In genomic region chr12:66352899-66353298, GRCh38 we compare ENCODE assay signal across 23 cellular contexts.
"Had no signal": no experiment of that assay in that cellular context is flagged by ENCODE, and none has a peak within 500 bp of the region (broad histone marks: within the 10 kb centered on the region; RNA-seq: fewer than 3 reads in every experiment).

No MANE protein-coding gene starts in this region.

- H3K9ac ChIP-seq: parathyroid adenoma had no signal

- H3K27me3 Mint-ChIP-seq: natural killer cell treated with Interleukin-12 subunit alpha and Interleukin-12 subunit beta and Interleukin-15 and Interleukin-18, amount 100 ng/mL, for 72 hours; progenitor cell of endocrine pancreas; stimulated activated naive B cell treated with anti-CD40 and anti-IgM and Interleukin-4, amounts not matched to agents 10 μg/mL and 1 μg/mL and 100 μg/mL, for 72 hours; stimulated activated naive CD8-positive, alpha-beta T cell treated with anti-CD3 and anti-CD28 coated beads, Interleukin-15, Interleukin-2, amounts not matched to agents 100 ng/mL and 50 ng/mL, for 24 hours had no signal

- H3K27me3 ChIP-seq: ovary, right lobe of liver, sigmoid colon, stomach, thyroid gland, tibial nerve, upper lobe of left lung, vagina had no signal

- H3K4me3 Mint-ChIP-seq: natural killer cell treated with Interleukin-12 subunit alpha and Interleukin-12 subunit beta and Interleukin-15 and Interleukin-18, amount 100 ng/mL, for 72 hours; nephron progenitor cell; neural crest cell; stimulated activated effector memory CD8-positive, alpha-beta T cell treated with anti-CD3 and anti-CD28 coated beads, Interleukin-12 subunit alpha, Interleukin-12 subunit beta, amount 100 ng/mL, for 72 hours; stimulated activated naive B cell treated with anti-CD40 and anti-IgM and Interleukin-4, amounts not matched to agents 10 μg/mL and 1 μg/mL and 100 μg/mL, for 72 hours; stimulated activated naive CD8-positive, alpha-beta T cell treated with anti-CD3 and anti-CD28 coated beads, Interleukin-15, Interleukin-2, amounts not matched to agents 100 ng/mL and 50 ng/mL, for 24 hours had no signal

- H3K79me2 ChIP-seq: parathyroid adenoma had no signal

- ATAC-seq: natural killer cell treated with Interleukin-12 subunit alpha and Interleukin-12 subunit beta and Interleukin-15 and Interleukin-18, amount 100 ng/mL, for 72 hours; psoas muscle; stimulated activated effector memory CD8-positive, alpha-beta T cell treated with anti-CD3 and anti-CD28 coated beads, Interleukin-12 subunit alpha, Interleukin-12 subunit beta, amount 100 ng/mL, for 72 hours had no signal

- H3K27ac ChIP-seq: ovary, parathyroid adenoma, psoas muscle, right lobe of liver, sigmoid colon, stomach, thoracic aorta, thyroid gland, tibial nerve, upper lobe of left lung, vagina had no signal

- H3K27ac Mint-ChIP-seq: natural killer cell treated with Interleukin-12 subunit alpha and Interleukin-12 subunit beta and Interleukin-15 and Interleukin-18, amount 100 ng/mL, for 72 hours; nephron progenitor cell; progenitor cell of endocrine pancreas; stimulated activated effector memory CD8-positive, alpha-beta T cell treated with anti-CD3 and anti-CD28 coated beads, Interleukin-12 subunit alpha, Interleukin-12 subunit beta, amount 100 ng/mL, for 72 hours; stimulated activated naive B cell treated with anti-CD40 and anti-IgM and Interleukin-4, amounts not matched to agents 10 μg/mL and 1 μg/mL and 100 μg/mL, for 72 hours; stimulated activated naive CD8-positive, alpha-beta T cell treated with anti-CD3 and anti-CD28 coated beads, Interleukin-15, Interleukin-2, amounts not matched to agents 100 ng/mL and 50 ng/mL, for 24 hours had no signal

- H3K4me1 Mint-ChIP-seq: nephron progenitor cell; neural crest cell; stimulated activated effector memory CD8-positive, alpha-beta T cell treated with anti-CD3 and anti-CD28 coated beads, Interleukin-12 subunit alpha, Interleukin-12 subunit beta, amount 100 ng/mL, for 72 hours had no signal

- H3K36me3 ChIP-seq: ovary, right lobe of liver, thoracic aorta, thyroid gland, upper lobe of left lung, vagina had no signal

- H3K9me3 ChIP-seq: ovary, psoas muscle, right lobe of liver, sigmoid colon, stomach, thoracic aorta, thyroid gland, tibial nerve, upper lobe of left lung, vagina had no signal

- H2AFZ ChIP-seq: parathyroid adenoma had no signal

- H3K4me1 ChIP-seq: parathyroid adenoma, psoas muscle, right lobe of liver, sigmoid colon, stomach, thyroid gland, tibial nerve, upper lobe of left lung, vagina had no signal

- H3K4me3 ChIP-seq: ovary, psoas muscle, right lobe of liver, sigmoid colon, stomach, thoracic aorta, thyroid gland, tibial nerve, upper lobe of left lung, vagina had no signal

- DNase-seq: occipital lobe; ovary; psoas muscle; right lobe of liver; sigmoid colon; stimulated activated CD4-positive, alpha-beta T cell treated with anti-CD3 and anti-CD28 coated beads, Interleukin-15, amount 100 ng/mL, for 24 hours; stimulated activated CD4-positive, alpha-beta T cell treated with anti-CD3 and anti-CD28 coated beads, Interleukin-2, amount 100 ng/mL, for 48 hours; stimulated activated CD4-positive, alpha-beta T cell treated with anti-CD3 and anti-CD28 coated beads, Interleukin-4, amount 100 ng/mL, for 24 hours; stimulated activated naive CD4-positive, alpha-beta T cell treated with Interleukin-2 at 50 U/mL for 16 hours; stomach had no signal

- H3K9me3 Mint-ChIP-seq: natural killer cell treated with Interleukin-12 subunit alpha and Interleukin-12 subunit beta and Interleukin-15 and Interleukin-18, amount 100 ng/mL, for 72 hours; nephron progenitor cell; neural crest cell; stimulated activated effector memory CD8-positive, alpha-beta T cell treated with anti-CD3 and anti-CD28 coated beads, Interleukin-12 subunit alpha, Interleukin-12 subunit beta, amount 100 ng/mL, for 72 hours; stimulated activated naive B cell treated with anti-CD40 and anti-IgM and Interleukin-4, amounts not matched to agents 10 μg/mL and 1 μg/mL and 100 μg/mL, for 72 hours; stimulated activated naive CD8-positive, alpha-beta T cell treated with anti-CD3 and anti-CD28 coated beads, Interleukin-15, Interleukin-2, amounts not matched to agents 100 ng/mL and 50 ng/mL, for 24 hours had no signal
